Comparison of ENCODE assay signal across 18 cellular contexts in genomic region chr3:43224405-43225073, GRCh38.
DNase-seq lines count a peak whose midpoint lies in the region; ATAC-seq and TF ChIP-seq lines count a peak whose summit lies in the region.
"Had no signal": no experiment of that assay in that cellular context is flagged by ENCODE, and none has a peak within 500 bp of the region (broad histone marks: within the 10 kb centered on the region; RNA-seq: fewer than 3 reads in every experiment).

No MANE protein-coding gene starts in this region.

- no peak overlapping the region for H3K27ac ChIP-seq in CD8-positive, alpha-beta T cell (ENCODE audit: low read depth, low read length)
- H3K27ac ChIP-seq in neutrophil, result peak overlapping the region; percentile 39
- H3K27ac ChIP-seq: KMS-11, PC-9, SJSA1 had no signal

- peaks cover 51% of the 10 kb centered on the region for H3K4me1 ChIP-seq in CD8-positive, alpha-beta T cell (ENCODE audit: insufficient read depth, low read length)
- H3K4me1 ChIP-seq in neutrophil (ENCODE audit: control insufficient read depth in 1 of 2, insufficient read depth in 1 of 2, low read depth in 1 of 2, low read length in 1 of 2), result no peaks in the 10 kb centered on the region
- H3K4me1 ChIP-seq: SJSA1 had no signal

- H3K4me3 ChIP-seq in CD8-positive, alpha-beta T cell (ENCODE audit: low read depth, low read length), result no peak overlapping the region
- no peak overlapping the region for H3K4me3 ChIP-seq in neutrophil (ENCODE audit: low read depth in 1 of 2, low read length in 1 of 2)
- H3K4me3 ChIP-seq: PC-9, SJSA1 had no signal

- POLR2A ChIA-PET in CD8-positive, alpha-beta T cell (lab: Charles Lee), result interaction anchor here (1.3 to 1.6 kb wide), 3 partner anchors 43 to 152 kb away, joined by 3 to 9 read pairs (median 3); no protein-coding TSS in a partner anchor
- POLR2A ChIA-PET in T-cell (lab: Charles Lee), result no interaction called here

- peaks cover 13% of the 10 kb centered on the region for H3K36me3 Mint-ChIP-seq in CD8-positive, alpha-beta T cell
- peaks cover 12% of the 10 kb centered on the region for H3K36me3 Mint-ChIP-seq in T-cell
- H3K36me3 Mint-ChIP-seq in effector memory CD8-positive, alpha-beta T cell (ENCODE audit: insufficient read depth), result peaks cover 3% of the 10 kb centered on the region
- H3K36me3 Mint-ChIP-seq in stimulated activated effector memory CD8-positive, alpha-beta T cell treated with anti-CD3 and anti-CD28 coated beads, Interleukin-12 subunit alpha, Interleukin-12 subunit beta, amount 100 ng/mL, for 72 hours, result no peaks in the 10 kb centered on the region

- no peak for DNase-seq in CD8-positive, alpha-beta T cell
- no peak for DNase-seq in T-cell
- no peak for DNase-seq in effector memory CD8-positive, alpha-beta T cell
- DNase-seq in stimulated activated effector memory CD8-positive, alpha-beta T cell treated with anti-CD3 and anti-CD28 coated beads, Interleukin-12 subunit alpha, Interleukin-12 subunit beta, amount 100 ng/mL, for 72 hours (ENCODE audit: low spot score in 2 of 2), result no peak
- DNase-seq: DMS79, GOT3, NCI-H1436 treated with DMSO at 0.1 percent for 48 hours, NCI-H2081, NCI-H748 treated with DMSO at 0.1 percent for 48 hours, PC-9 had no signal

- TF ChIP-seq CTCF in CD8-positive, alpha-beta T cell (IDR thresholded peaks at IDR 0.05), result no peak
- TF ChIP-seq CTCF in neutrophil (IDR thresholded peaks at IDR 0.05), result no peak

- H3K9me3 Mint-ChIP-seq in CD8-positive, alpha-beta T cell, result peaks cover 21% of the 10 kb centered on the region
- H3K9me3 Mint-ChIP-seq in T-cell, result peaks cover 0 to 22% (median 16%) of the 10 kb centered on the region in 3 donors
- H3K9me3 Mint-ChIP-seq in effector memory CD8-positive, alpha-beta T cell, result peaks cover 6 to 7% of the 10 kb centered on the region in 2 donors
- peaks cover 8% of the 10 kb centered on the region for H3K9me3 Mint-ChIP-seq in stimulated activated effector memory CD8-positive, alpha-beta T cell treated with anti-CD3 and anti-CD28 coated beads, Interleukin-12 subunit alpha, Interleukin-12 subunit beta, amount 100 ng/mL, for 72 hours

- ATAC-seq in CD8-positive, alpha-beta T cell, result peak; percentile 35
- peak in 1 of 4 experiments; percentile 70 for ATAC-seq in T-cell (replicated peaks in 1 of 4)
- ATAC-seq in effector memory CD8-positive, alpha-beta T cell (replicated peaks), result peak; percentile 62
- ATAC-seq in stimulated activated effector memory CD8-positive, alpha-beta T cell treated with anti-CD3 and anti-CD28 coated beads, Interleukin-12 subunit alpha, Interleukin-12 subunit beta, amount 100 ng/mL, for 72 hours, result no peak
- ATAC-seq in GM18519 (IDR thresholded peaks at IDR 0.05; ENCODE audit: low FRiP score, unreplicated experiment), result no peak
- ATAC-seq in GM21717 (IDR thresholded peaks at IDR 0.05; ENCODE audit: unreplicated experiment), result no peak
- ATAC-seq: HepG2 had no signal

- intact Hi-C loops in CD8-positive, alpha-beta T cell (cut with DNase I, micrococcal nuclease), result loop anchor here (2.0 to 10.0 kb wide), 3 partner anchors 120 to 970 kb away; no protein-coding TSS in a partner anchor

- no peaks in the 10 kb centered on the region for H3K27me3 Mint-ChIP-seq in CD8-positive, alpha-beta T cell (ENCODE audit: low read depth)
- H3K27me3 Mint-ChIP-seq in T-cell, result no peaks in the 10 kb centered on the region
- no peaks in the 10 kb centered on the region for H3K27me3 Mint-ChIP-seq in effector memory CD8-positive, alpha-beta T cell

- H3K9me3 ChIP-seq in CD8-positive, alpha-beta T cell (ENCODE audit: low read length), result no peaks in the 10 kb centered on the region
- no peaks in the 10 kb centered on the region for H3K9me3 ChIP-seq in neutrophil
- H3K9me3 ChIP-seq: SJSA1 had no signal

- H3K27me3 ChIP-seq in CD8-positive, alpha-beta T cell (ENCODE audit: insufficient read depth, low read length), result no peaks in the 10 kb centered on the region
- no peaks in the 10 kb centered on the region for H3K27me3 ChIP-seq in neutrophil
- H3K27me3 ChIP-seq: SJSA1 had no signal

- H3K36me3 ChIP-seq in CD8-positive, alpha-beta T cell (ENCODE audit: insufficient read depth, low read length), result no peaks in the 10 kb centered on the region
- no peaks in the 10 kb centered on the region for H3K36me3 ChIP-seq in neutrophil
- H3K36me3 ChIP-seq: SJSA1 had no signal

- CTCF ChIA-PET in CD8-positive, alpha-beta T cell (lab: Charles Lee), result interaction anchor here (0.9 to 4.7 kb wide), 11 partner anchors 9 to 278 kb away, joined by 3 to 51 read pairs (median 9); partner anchors contain the start of gene SNRK
- CTCF ChIA-PET in T-cell (lab: Charles Lee), result interaction anchor here in 1 of 2 donors (0.7 to 2.2 kb wide), 4 partner anchors 122 to 278 kb away, joined by 3 to 47 read pairs (median 17); no protein-coding TSS in a partner anchor

- peaks cover 57% of the 10 kb centered on the region for H3K4me1 Mint-ChIP-seq in CD8-positive, alpha-beta T cell (ENCODE audit: low read depth)
- peaks cover 56 to 60% (median 57%) of the 10 kb centered on the region in 3 donors for H3K4me1 Mint-ChIP-seq in T-cell
- H3K4me1 Mint-ChIP-seq in effector memory CD8-positive, alpha-beta T cell (ENCODE audit: low read depth in 2 of 2), result peaks cover 22% of the 10 kb centered on the region in 2 donors
- H3K4me1 Mint-ChIP-seq in stimulated activated effector memory CD8-positive, alpha-beta T cell treated with anti-CD3 and anti-CD28 coated beads, Interleukin-12 subunit alpha, Interleukin-12 subunit beta, amount 100 ng/mL, for 72 hours, result peaks cover 29% of the 10 kb centered on the region
- H3K4me1 Mint-ChIP-seq: B cell had no signal

- H3K27ac Mint-ChIP-seq in CD8-positive, alpha-beta T cell, result peak overlapping the region; percentile 81
- H3K27ac Mint-ChIP-seq in T-cell, result peak overlapping the region; percentile 76 to 86
- peak overlapping the region; percentile 20 to 55 for H3K27ac Mint-ChIP-seq in effector memory CD8-positive, alpha-beta T cell
- no peak overlapping the region for H3K27ac Mint-ChIP-seq in stimulated activated effector memory CD8-positive, alpha-beta T cell treated with anti-CD3 and anti-CD28 coated beads, Interleukin-12 subunit alpha, Interleukin-12 subunit beta, amount 100 ng/mL, for 72 hours
- H3K27ac Mint-ChIP-seq: B cell had no signal

- peak overlapping the region; percentile 65 for H3K4me3 Mint-ChIP-seq in CD8-positive, alpha-beta T cell
- H3K4me3 Mint-ChIP-seq in T-cell, result peak overlapping the region in 1 of 3 donors; percentile 51
- H3K4me3 Mint-ChIP-seq in effector memory CD8-positive, alpha-beta T cell, result peak overlapping the region in 1 of 2 donors; percentile 2
- H3K4me3 Mint-ChIP-seq in stimulated activated effector memory CD8-positive, alpha-beta T cell treated with anti-CD3 and anti-CD28 coated beads, Interleukin-12 subunit alpha, Interleukin-12 subunit beta, amount 100 ng/mL, for 72 hours, result no peak overlapping the region
- H3K4me3 Mint-ChIP-seq: B cell; CD4-positive, CD25-positive, alpha-beta regulatory T cell had no signal

Comparison
In these comparisons a context has a peak if more than half of its experiments do, and no peak if none do; other contexts are left out.
1. ATAC-seq: peak in CD8-positive, alpha-beta T cell (single experiment) and effector memory CD8-positive, alpha-beta T cell (single experiment); none in stimulated activated effector memory CD8-positive, alpha-beta T cell treated with anti-CD3 and anti-CD28 coated beads, Interleukin-12 subunit alpha, Interleukin-12 subunit beta, amount 100 ng/mL, for 72 hours (single experiment), GM18519 (single experiment) and GM21717 (single experiment).